In the genomic region with DNA sequence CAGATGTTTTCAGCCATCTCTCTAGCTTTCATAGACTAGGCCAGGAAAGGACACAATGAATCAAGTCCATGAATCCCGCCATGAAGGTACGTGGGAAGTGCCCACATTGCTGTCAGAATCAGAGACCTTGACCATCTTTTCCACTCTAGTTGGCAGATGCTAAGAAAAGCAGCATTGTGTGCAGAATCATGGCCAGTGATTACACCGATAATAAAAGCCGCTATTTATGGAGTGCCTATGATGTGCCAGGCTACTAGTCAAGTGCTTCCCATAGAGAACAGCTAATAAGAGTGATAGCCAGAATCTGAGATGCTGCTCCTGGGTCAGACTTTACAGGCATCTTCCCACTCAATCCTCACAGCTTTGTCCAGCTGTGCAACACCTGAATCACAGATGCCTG, we compare ENCODE assay signal across 26 cellular contexts.
"Had no signal": no experiment of that assay in that cellular context is flagged by ENCODE, and none has a peak within 500 bp of the region (broad histone marks: within the 10 kb centered on the region; RNA-seq: fewer than 3 reads in every experiment).

No MANE protein-coding gene starts in this region.

- H3K4me3 ChIP-seq: coronary artery, esophagus muscularis mucosa, lung, mucosa of descending colon, prostate gland, right atrium auricular region, smooth muscle cell, tibial artery had no signal

- H3K4me1 ChIP-seq: esophagus muscularis mucosa, foreskin keratinocyte, parathyroid adenoma, prostate gland, tibial artery had no signal

- H3K9me3 ChIP-seq: esophagus muscularis mucosa, mucosa of descending colon, prostate gland, right atrium auricular region, tibial artery had no signal

- ATAC-seq: foreskin keratinocyte; left lobe of liver; mucosa of descending colon; natural killer cell treated with Interleukin-12 subunit alpha and Interleukin-12 subunit beta and Interleukin-15 and Interleukin-18, amount 100 ng/mL, for 72 hours; sciatic nerve; stimulated activated naive CD8-positive, alpha-beta T cell treated with anti-CD3 and anti-CD28 coated beads, Interleukin-15, amount 100 ng/mL, for 72 hours had no signal

- H3K4me2 ChIP-seq: smooth muscle cell had no signal

- H3K27ac ChIP-seq: coronary artery, esophagus muscularis mucosa, foreskin keratinocyte, parathyroid adenoma, prostate gland, right atrium auricular region, tibial artery had no signal

- H3K9ac ChIP-seq: parathyroid adenoma had no signal

- DNase-seq: dermis blood vessel endothelial cell; effector memory CD4-positive, alpha-beta T cell; foreskin keratinocyte; hypothalamus; immature natural killer cell; islet precursor cell; mesenchymal stem cell; mucosa of descending colon; naive B cell; stimulated activated CD4-positive, alpha-beta T cell treated with anti-CD3 and anti-CD28 coated beads, Interleukin-12 subunit alpha, Interleukin-12 subunit beta, amount 100 ng/mL, for 4 hours; stimulated activated CD4-positive, alpha-beta T cell treated with anti-CD3 and anti-CD28 coated beads, Interleukin-1b, Interleukin-23, amount 100 ng/mL, for 48 hours; stimulated activated CD4-positive, alpha-beta T cell treated with anti-CD3 and anti-CD28 coated beads, Interleukin-4, amount 100 ng/mL, for 1 hour; stimulated activated CD8-positive, alpha-beta memory T cell treated with anti-CD3 and anti-CD28 coated beads, Interleukin-4, amount 100 ng/mL, for 48 hours; stimulated activated naive CD4-positive, alpha-beta T cell; stimulated activated naive CD8-positive, alpha-beta T cell treated with anti-CD3 and anti-CD28 coated beads, Interleukin-15, amount 100 ng/mL, for 72 hours; tibial artery had no signal

- H3K36me3 ChIP-seq: esophagus muscularis mucosa, prostate gland, right atrium auricular region, tibial artery had no signal

- H3K27me3 ChIP-seq: esophagus muscularis mucosa, right atrium auricular region had no signal

- H2AFZ ChIP-seq: parathyroid adenoma had no signal
